ENCODE assay signal across 8 cellular contexts in genomic region chr4:185811509-185812364, GRCh38. TPM values are rescaled to one million over a fixed set of nuclear protein-coding genes. Genes with fewer than 3 reads are reported as not detected.
DNase-seq lines count a peak whose midpoint lies in the region; ATAC-seq lines count a peak whose summit lies in the region.

SORBS2 (minus strand) TSS chr4:185812194; CDS start chr4:185690571, 121,623 bp downstream.

- no peaks in the 10 kb centered on the region for H3K9me3 ChIP-seq in neuronal stem cell (replicated peaks in 1 of 2; ENCODE audit: control insufficient read depth in 2 of 2, insufficient read depth in 1 of 2, low read depth in 1 of 2, low read length in 2 of 2)

- H3K36me3 ChIP-seq in neuronal stem cell (replicated peaks in 1 of 2; ENCODE audit: control insufficient read depth in 2 of 2, insufficient read depth in 2 of 2, low read length in 2 of 2): no peaks in the 10 kb centered on the region

- ATAC-seq in GM21381 (IDR thresholded peaks at IDR 0.05; ENCODE audit: unreplicated experiment): peak; percentile 93

- H3K4ac ChIP-seq in neuronal stem cell (ENCODE audit: low read length): peak within 1 kb of the TSS; percentile 19

- H2BK120ac ChIP-seq in neuronal stem cell (ENCODE audit: low read depth, low read length): peak within 1 kb of the TSS; percentile 56

- peak within 1 kb of the TSS; percentile 5 for H2AK5ac ChIP-seq in neuronal stem cell (ENCODE audit: low read depth, low read length)

- H3K23ac ChIP-seq in neuronal stem cell (ENCODE audit: low read depth, low read length, poor library complexity): peak within 1 kb of the TSS; percentile 29

- H3K27me3 ChIP-seq in neuronal stem cell (ENCODE audit: control insufficient read depth in 3 of 3, insufficient read depth in 3 of 3, low read depth in 1 of 3, low read length in 3 of 3): no peaks in the 10 kb centered on the region

- peak within 1 kb of the TSS; percentile 66 for H2BK12ac ChIP-seq in neuronal stem cell (ENCODE audit: low read length)

- H3K4me2 ChIP-seq in neuronal stem cell (ENCODE audit: insufficient read depth, low read length, poor library complexity, severe bottlenecking): peak within 1 kb of the TSS; percentile 67

- no peaks in the 10 kb centered on the region for H3K79me1 ChIP-seq in neuronal stem cell (ENCODE audit: low read depth, low read length)

- H3K14ac ChIP-seq in neuronal stem cell (ENCODE audit: low read length): no peak within 1 kb of the TSS

- peak within 1 kb of the TSS; percentile 94 for H4K91ac ChIP-seq in neuronal stem cell (ENCODE audit: low read depth, low read length, poor library complexity)

- no CpG with 5 or more reads among the region's 20 CpGs for WGBS in neuronal stem cell (ENCODE audit: extremely low coverage in 2 of 2, insufficient read length in 2 of 2, insufficient replicate concordance in 1 of 2), 2 donors

- H3K4me3 ChIP-seq in neuronal stem cell (ENCODE audit: low read length in 2 of 2): peak within 1 kb of the TSS; percentile 59 to 65

- H2AFZ ChIP-seq in neuronal stem cell (ENCODE audit: low read length): peak within 1 kb of the TSS; percentile 81

- H3K4me1 ChIP-seq in neuronal stem cell (ENCODE audit: control insufficient read depth in 2 of 2, insufficient read depth in 1 of 2, low read depth in 1 of 2, low read length in 2 of 2): peaks cover 14 to 15% of the 10 kb centered on the region in 2 donors

- peak within 1 kb of the TSS; percentile 93 for H3K18ac ChIP-seq in neuronal stem cell (ENCODE audit: low read length)

- H3K9ac ChIP-seq in neuronal stem cell (ENCODE audit: low read depth, low read length, poor library complexity): no peak within 1 kb of the TSS

- H2BK15ac ChIP-seq in neuronal stem cell (ENCODE audit: low read length): no peak within 1 kb of the TSS

- H2BK5ac ChIP-seq in neuronal stem cell (ENCODE audit: low read length): no peak within 1 kb of the TSS

- H4K8ac ChIP-seq in neuronal stem cell (ENCODE audit: low read depth, low read length): no peak within 1 kb of the TSS

- H3K27ac ChIP-seq in neuronal stem cell (replicated peaks; ENCODE audit: low read length): peak within 1 kb of the TSS; percentile 90

- peak; percentile 13 for DNase-seq in DMS 273 treated with DMSO at 0.1 percent for 48 hours (lab: John Stamatoyannopoulos, UW)
- peak; percentile 60 for DNase-seq in HPDE6-E6E7 (ENCODE audit: extremely low spot score)
- peak; percentile 59 to 67 for DNase-seq in SHP77 (lab: John Stamatoyannopoulos, UW)
- DNase-seq in fibroblast of the conjunctiva (ENCODE audit: low read depth): peak; percentile 18
- no peak for DNase-seq in neuronal stem cell (ENCODE audit: low spot score)
- DNase-seq in stimulated activated CD4-positive, alpha-beta T cell treated with anti-CD3 and anti-CD28 coated beads, Interleukin-15, amount 100 ng/mL, for 24 hours: no peak
- DNase-seq in activated CD4-positive, CD25-positive, alpha-beta regulatory T cell treated with anti-CD3 and anti-CD28 coated beads, Interleukin-2, amount 50 U/mL, for 72 hours: no peak

RNA-seq across cellular contexts. Expression of gene SORBS2, which starts in this region (rescaled TPM):
- polyA plus RNA-seq in neuronal stem cell (2013, experiment 1 of 2): 79.5 TPM
- 78.3 TPM for polyA plus RNA-seq in neuronal stem cell (2013, experiment 2 of 2)

Comparison
In these comparisons a context has a peak if more than half of its experiments do, and no peak if none do; other contexts are left out.
1. DNase-seq: peak in DMS 273 treated with DMSO at 0.1 percent for 48 hours (single experiment), HPDE6-E6E7 (single experiment), SHP77 (2 of 2) and fibroblast of the conjunctiva (single experiment); none in neuronal stem cell (single experiment), stimulated activated CD4-positive, alpha-beta T cell treated with anti-CD3 and anti-CD28 coated beads, Interleukin-15, amount 100 ng/mL, for 24 hours (single experiment) and activated CD4-positive, CD25-positive, alpha-beta regulatory T cell treated with anti-CD3 and anti-CD28 coated beads, Interleukin-2, amount 50 U/mL, for 72 hours (single experiment).